ENCODE assay signal across 18 cellular contexts in the genomic region with DNA sequence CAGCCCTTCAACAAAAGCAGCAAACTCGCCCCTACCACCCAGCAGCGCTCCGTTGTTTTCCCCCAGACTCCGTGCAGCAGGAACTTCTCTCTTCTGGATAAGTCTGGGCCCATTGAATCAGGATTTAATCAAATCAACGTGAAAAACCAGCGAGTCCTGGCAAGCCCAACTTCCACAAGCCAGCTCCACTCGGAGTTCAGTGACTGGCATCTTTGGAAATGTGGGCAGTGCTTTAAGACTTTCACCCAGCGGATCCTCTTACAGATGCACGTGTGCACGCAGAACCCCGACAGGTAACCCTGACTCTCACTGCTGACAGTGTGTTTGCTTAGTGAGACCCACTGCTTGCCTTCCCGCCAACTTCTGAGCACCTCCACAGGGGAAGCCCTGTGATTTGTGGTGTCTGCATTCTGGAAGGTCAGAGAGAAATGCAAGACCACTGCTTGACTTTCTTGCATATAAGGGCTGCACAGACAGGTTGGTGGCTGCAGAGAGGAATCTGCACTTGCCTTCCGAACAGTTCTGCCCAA.
"Had no signal": no experiment of that assay in that cellular context is flagged by ENCODE, and none has a peak within 500 bp of the region (broad histone marks: within the 10 kb centered on the region; RNA-seq: fewer than 3 reads in every experiment).

No MANE protein-coding gene starts in this region.

- ATAC-seq: activated CD4-positive, alpha-beta T cell treated with anti-CD3 and anti-CD28 coated beads for 36 hours; gastroesophageal sphincter; heart left ventricle; mucosa of descending colon; naive thymus-derived CD4-positive, alpha-beta T cell had no signal

- H3K4me3 ChIP-seq: dorsolateral prefrontal cortex, gastroesophageal sphincter, heart left ventricle, mucosa of descending colon, spleen, tibial artery had no signal

- H3K27ac ChIP-seq: dorsolateral prefrontal cortex, gastroesophageal sphincter, heart left ventricle, neutrophil, parathyroid adenoma, spleen, tibial artery had no signal

- DNase-seq: activated CD4-positive, alpha-beta memory T cell treated with anti-CD3 and anti-CD28 coated beads for 36 hours; activated CD4-positive, alpha-beta T cell treated with anti-CD3 and anti-CD28 coated beads for 36 hours; activated T-cell treated with anti-CD3 and anti-CD28 coated beads for 4 hours; dorsolateral prefrontal cortex; heart left ventricle; immature natural killer cell; mesenchymal stem cell; mucosa of descending colon; naive thymus-derived CD4-positive, alpha-beta T cell; spleen; stimulated activated naive CD4-positive, alpha-beta T cell; tibial artery had no signal

- H3K36me3 ChIP-seq: gastroesophageal sphincter, heart left ventricle, neutrophil, spleen had no signal

- H3K4me1 ChIP-seq: heart left ventricle, parathyroid adenoma, spleen had no signal

- H3K9ac ChIP-seq: parathyroid adenoma had no signal

- H3K9me3 ChIP-seq: gastroesophageal sphincter, heart left ventricle, mucosa of descending colon, neutrophil, spleen, tibial artery had no signal

- H3K27me3 ChIP-seq: gastroesophageal sphincter, heart left ventricle, neutrophil, tibial artery had no signal

- FAIRE-seq: colon, TTC549, urothelium cell line had no signal

- H3K79me2 ChIP-seq: parathyroid adenoma had no signal

- H2AFZ ChIP-seq: parathyroid adenoma had no signal
